40 cellular contexts compared by ENCODE assay signal in genomic region chr1:165179306-165179705, GRCh38.
"Had no signal": no experiment of that assay in that cellular context is flagged by ENCODE, and none has a peak within 500 bp of the region (broad histone marks: within the 10 kb centered on the region; RNA-seq: fewer than 3 reads in every experiment).

No MANE protein-coding gene starts in this region.

- H3K27ac Mint-ChIP-seq: activated naive CD4-positive, alpha-beta T cell treated with anti-CD3 and anti-CD28 coated beads for 36 hours; activated naive CD4-positive, alpha-beta T cell treated with anti-CD3 and anti-CD28 coated beads, Interleukin-2, amount 10 ng/mL, durations not matched to agents 7 days and 5 days; activated naive CD4-positive, alpha-beta T cell treated with anti-CD3 and anti-CD28 coated beads, Interleukin-2, amount 50 U/mL, for 24 hours; activated naive CD4-positive, alpha-beta T cell treated with anti-CD3 and anti-CD28 coated beads, Interleukin-2, amount 50 U/mL, for 72 hours; activated naive CD8-positive, alpha-beta T cell; activated naive CD8-positive, alpha-beta T cell treated with anti-CD3 and anti-CD28 coated beads for 36 hours; activated naive CD8-positive, alpha-beta T cell treated with anti-CD3 and anti-CD28 coated beads, Interleukin-2, amount 10 ng/mL, durations not matched to agents 7 days and 5 days; activated naive CD8-positive, alpha-beta T cell treated with anti-CD3 and anti-CD28 coated beads, Interleukin-2, amount 50 U/mL, for 24 hours; activated T-cell treated with anti-CD3 and anti-CD28 coated beads, Interleukin-2, amount 50 U/mL, for 24 hours; activated T-cell treated with anti-CD3 and anti-CD28 coated beads, Interleukin-2, amount 50 U/mL, for 72 hours; activated T-helper 1 cell treated with anti-CD3 and anti-CD28 coated beads, Interleukin-12 subunit alpha, Interleukin-12 subunit beta, Interleukin-2, Interleukin-4 antibody, amounts not matched to agents 30 ng/mL and 10 ng/mL and 1 ng/mL, durations not matched to agents 14 hours and 24 hours and 36 hours; activated T-helper 17 cell treated with anti-CD3 and anti-CD28 coated beads, Interleukin-2, amount 50 U/mL, for 72 hours; activated T-helper 2 cell treated with anti-CD3 and anti-CD28 coated beads, Interferon-gamma antibody, Interleukin-2, Interleukin-4, amounts not matched to agents 10 μg/mL and 5 μg/mL and 100 μg/mL, durations not matched to agents 14 hours and 24 hours and 36 hours; brain had no signal

- FAIRE-seq: astrocyte had no signal

- H3K4me3 Mint-ChIP-seq: activated naive CD4-positive, alpha-beta T cell treated with anti-CD3 and anti-CD28 coated beads for 36 hours; activated naive CD4-positive, alpha-beta T cell treated with anti-CD3 and anti-CD28 coated beads, Interleukin-2, amount 10 ng/mL, durations not matched to agents 7 days and 5 days; activated naive CD4-positive, alpha-beta T cell treated with anti-CD3 and anti-CD28 coated beads, Interleukin-2, amount 50 U/mL, for 24 hours; activated naive CD8-positive, alpha-beta T cell; activated naive CD8-positive, alpha-beta T cell treated with anti-CD3 and anti-CD28 coated beads for 36 hours; activated naive CD8-positive, alpha-beta T cell treated with anti-CD3 and anti-CD28 coated beads, Interleukin-2, amount 10 ng/mL, durations not matched to agents 7 days and 5 days; activated naive CD8-positive, alpha-beta T cell treated with anti-CD3 and anti-CD28 coated beads, Interleukin-2, amount 50 U/mL, for 24 hours; activated T-cell treated with anti-CD3 and anti-CD28 coated beads, Interleukin-2, amount 50 U/mL, for 24 hours; activated T-cell treated with anti-CD3 and anti-CD28 coated beads, Interleukin-2, amount 50 U/mL, for 4 hours; activated T-cell treated with anti-CD3 and anti-CD28 coated beads, Interleukin-2, amount 50 U/mL, for 72 hours; activated T-helper 1 cell treated with anti-CD3 and anti-CD28 coated beads, Interleukin-12 subunit alpha, Interleukin-12 subunit beta, Interleukin-2, Interleukin-4 antibody, amounts not matched to agents 30 ng/mL and 10 ng/mL and 1 ng/mL, durations not matched to agents 14 hours and 24 hours and 36 hours; activated T-helper 17 cell treated with anti-CD3 and anti-CD28 coated beads, Interleukin-2, amount 50 U/mL, for 72 hours; brain; central memory CD8-positive, alpha-beta T cell had no signal

- H3K4me1 ChIP-seq: adrenal gland, ascending aorta, body of pancreas, breast epithelium had no signal

- H3K27me3 ChIP-seq: adrenal gland, ascending aorta, body of pancreas, brain microvascular endothelial cell, breast epithelium, cardiac muscle cell had no signal

- H3K4me1 Mint-ChIP-seq: activated naive CD4-positive, alpha-beta T cell treated with anti-CD3 and anti-CD28 coated beads, Interleukin-2, amount 10 ng/mL, durations not matched to agents 7 days and 5 days; activated naive CD4-positive, alpha-beta T cell treated with anti-CD3 and anti-CD28 coated beads, Interleukin-2, amount 50 U/mL, for 24 hours; activated naive CD8-positive, alpha-beta T cell treated with anti-CD3 and anti-CD28 coated beads for 36 hours; activated naive CD8-positive, alpha-beta T cell treated with anti-CD3 and anti-CD28 coated beads, Interleukin-2, amount 10 ng/mL, durations not matched to agents 7 days and 5 days; activated naive CD8-positive, alpha-beta T cell treated with anti-CD3 and anti-CD28 coated beads, Interleukin-2, amount 50 U/mL, for 24 hours; activated T-helper 17 cell treated with anti-CD3 and anti-CD28 coated beads, Interleukin-2, amount 50 U/mL, for 72 hours; brain; central memory CD8-positive, alpha-beta T cell had no signal

- H3K4me3 ChIP-seq: adrenal gland, ascending aorta, body of pancreas, breast epithelium, cardiac muscle cell had no signal

- H3K36me3 Mint-ChIP-seq: activated naive CD4-positive, alpha-beta T cell treated with anti-CD3 and anti-CD28 coated beads, Interleukin-2, amount 10 ng/mL, durations not matched to agents 7 days and 5 days; activated naive CD4-positive, alpha-beta T cell treated with anti-CD3 and anti-CD28 coated beads, Interleukin-2, amount 50 U/mL, for 24 hours; activated naive CD4-positive, alpha-beta T cell treated with anti-CD3 and anti-CD28 coated beads, Interleukin-2, amount 50 U/mL, for 72 hours; activated naive CD8-positive, alpha-beta T cell; activated naive CD8-positive, alpha-beta T cell treated with anti-CD3 and anti-CD28 coated beads for 36 hours; activated naive CD8-positive, alpha-beta T cell treated with anti-CD3 and anti-CD28 coated beads, Interleukin-2, amount 10 ng/mL, durations not matched to agents 7 days and 5 days; brain had no signal

- H3K9me3 Mint-ChIP-seq: activated T-helper 1 cell treated with anti-CD3 and anti-CD28 coated beads, Interleukin-12 subunit alpha, Interleukin-12 subunit beta, Interleukin-2, Interleukin-4 antibody, amounts not matched to agents 30 ng/mL and 10 ng/mL and 1 ng/mL, durations not matched to agents 14 hours and 24 hours and 36 hours had no signal

- DNase-seq: activated effector memory CD4-positive, alpha-beta T cell treated with anti-CD3 and anti-CD28 coated beads, Interleukin-2, amount 50 U/mL, for 16 hours; activated effector memory CD4-positive, alpha-beta T cell treated with Interleukin-2 at 50 U/mL for 16 hours; activated gamma-delta T cell; activated gamma-delta T cell treated with Interleukin-2 at 50 U/mL for 16 hours; activated naive CD4-positive, alpha-beta T cell; activated naive CD4-positive, alpha-beta T cell treated with anti-CD3 and anti-CD28 coated beads for 36 hours; activated naive CD4-positive, alpha-beta T cell treated with anti-CD3 and anti-CD28 coated beads, Interleukin-2, amount 10 ng/mL, durations not matched to agents 7 days and 5 days; activated naive CD4-positive, alpha-beta T cell treated with anti-CD3 and anti-CD28 coated beads, Interleukin-2, amount 50 U/mL, for 16 hours; activated naive CD4-positive, alpha-beta T cell treated with Interleukin-2 at 50 U/mL for 16 hours; activated naive CD8-positive, alpha-beta T cell treated with anti-CD3 and anti-CD28 coated beads for 36 hours; activated naive CD8-positive, alpha-beta T cell treated with anti-CD3 and anti-CD28 coated beads, Interleukin-2, amount 10 ng/mL, durations not matched to agents 7 days and 5 days; activated naive CD8-positive, alpha-beta T cell treated with anti-CD3 and anti-CD28 coated beads, Interleukin-2, amount 50 U/mL, for 24 hours; activated T-cell treated with anti-CD3 and anti-CD28 coated beads for 4 hours; activated T-cell treated with anti-CD3 and anti-CD28 coated beads, Interleukin-2, amount 50 U/mL, for 1 hour; activated T-cell treated with anti-CD3 and anti-CD28 coated beads, Interleukin-2, amount 50 U/mL, for 24 hours; activated T-cell treated with anti-CD3 and anti-CD28 coated beads, Interleukin-2, amount 50 U/mL, for 4 hours; activated T-cell treated with anti-CD3 and anti-CD28 coated beads, Interleukin-2, amount 50 U/mL, for 48 hours; activated T-cell treated with anti-CD3 and anti-CD28 coated beads, Interleukin-2, amount 50 U/mL, for 72 hours; adrenal gland; amniotic stem cell; amygdala; anterior cingulate cortex; aorta; body of pancreas; brain microvascular endothelial cell; caudate nucleus; central memory CD4-positive, alpha-beta T cell; cerebellar nuclear complex had no signal

- H3K36me3 ChIP-seq: adrenal gland, ascending aorta, brain microvascular endothelial cell, breast epithelium, cardiac muscle cell had no signal

- ATAC-seq: activated naive CD4-positive, alpha-beta T cell treated with anti-CD3 and anti-CD28 coated beads, Interleukin-2, amount 50 U/mL, for 72 hours; activated naive CD8-positive, alpha-beta T cell treated with anti-CD3 and anti-CD28 coated beads, Interleukin-2, amount 50 U/mL, for 24 hours; activated T-cell treated with anti-CD3 and anti-CD28 coated beads, Interleukin-2, amount 50 U/mL, for 4 hours; activated T-cell treated with anti-CD3 and anti-CD28 coated beads, Interleukin-2, amount 50 U/mL, for 72 hours; activated T-helper 17 cell treated with anti-CD3 and anti-CD28 coated beads, Interleukin-2, amount 50 U/mL, for 72 hours; body of pancreas had no signal

- H3K27me3 Mint-ChIP-seq: activated naive CD4-positive, alpha-beta T cell treated with anti-CD3 and anti-CD28 coated beads, Interleukin-2, amount 10 ng/mL, durations not matched to agents 7 days and 5 days; activated naive CD8-positive, alpha-beta T cell treated with anti-CD3 and anti-CD28 coated beads, Interleukin-2, amount 10 ng/mL, durations not matched to agents 7 days and 5 days; activated naive CD8-positive, alpha-beta T cell treated with anti-CD3 and anti-CD28 coated beads, Interleukin-2, amount 50 U/mL, for 24 hours; central memory CD8-positive, alpha-beta T cell had no signal

- H3K9me3 ChIP-seq: adrenal gland, ascending aorta had no signal

- H3K27ac ChIP-seq: adrenal gland, ascending aorta, body of pancreas, brain microvascular endothelial cell, breast epithelium, cardiac muscle cell had no signal
